Comparison of ENCODE assay signal across 12 cellular contexts in genomic region chr17:81527591-81528383, GRCh38. TPM values are rescaled to one million over a fixed set of nuclear protein-coding genes. Genes with fewer than 3 reads are reported as not detected.
DNase-seq lines count a peak whose midpoint lies in the region; ATAC-seq and TF ChIP-seq lines count a peak whose summit lies in the region.
"Had no signal": no experiment of that assay in that cellular context is flagged by ENCODE, and none has a peak within 500 bp of the region (broad histone marks: within the 10 kb centered on the region; RNA-seq: fewer than 3 reads in every experiment).

TSS of gene FSCN2 (plus strand) at chr17:81528377. CDS start at chr17:81528532, 155 bp downstream.

- H3K4me1 Mint-ChIP-seq in WTC11 = 0 out of 2 replicates have a peak, but pooled peaks cover 2% of the 10 kb centered on the region
- no peaks in the 10 kb centered on the region for H3K4me1 Mint-ChIP-seq in natural killer cell treated with Interleukin-12 subunit alpha and Interleukin-12 subunit beta and Interleukin-15 and Interleukin-18, amount 100 ng/mL, for 72 hours (ENCODE audit: low read depth in 2 of 2)
- H3K4me1 Mint-ChIP-seq: central memory CD8-positive, alpha-beta T cell had no signal

- H3K27ac Mint-ChIP-seq in WTC11 = no peak within 1 kb of the TSS
- no peak within 1 kb of the TSS for H3K27ac Mint-ChIP-seq in natural killer cell treated with Interleukin-12 subunit alpha and Interleukin-12 subunit beta and Interleukin-15 and Interleukin-18, amount 100 ng/mL, for 72 hours

- H3K9me3 Mint-ChIP-seq in WTC11 = no peaks in the 10 kb centered on the region
- no peaks in the 10 kb centered on the region for H3K9me3 Mint-ChIP-seq in natural killer cell treated with Interleukin-12 subunit alpha and Interleukin-12 subunit beta and Interleukin-15 and Interleukin-18, amount 100 ng/mL, for 72 hours
- H3K9me3 Mint-ChIP-seq: CD14-positive monocyte; central memory CD8-positive, alpha-beta T cell had no signal

- CTCF ChIA-PET in WTC11 (lab: Charles Lee) = interaction anchor here (0.6 to 1.3 kb wide), 4 partner anchors 9 to 87 kb away, joined by 3 to 5 read pairs (median 3); no protein-coding TSS in a partner anchor

- peaks cover 16% of the 10 kb centered on the region for H3K27me3 Mint-ChIP-seq in WTC11 (ENCODE audit: low read depth)
- H3K27me3 Mint-ChIP-seq in natural killer cell treated with Interleukin-12 subunit alpha and Interleukin-12 subunit beta and Interleukin-15 and Interleukin-18, amount 100 ng/mL, for 72 hours = no peaks in the 10 kb centered on the region

- no peaks in the 10 kb centered on the region for H3K36me3 ChIP-seq in aorta (ENCODE audit: control insufficient read depth in 1 of 2, insufficient read depth in 2 of 2, low read length in 1 of 2)
- H3K36me3 ChIP-seq: tibial artery had no signal

- intact Hi-C loops in left cardiac atrium (cut with DNase I) (no loop called here), cardiac septum (cut with DNase I) (no loop called here), aorta (cut with DNase I) (no loop called here)

- no peaks in the 10 kb centered on the region for H3K4me1 ChIP-seq in aorta (ENCODE audit: control insufficient read depth in 1 of 2, insufficient read depth in 2 of 2, low read length in 2 of 2)

- no peak for DNase-seq in left cardiac atrium
- DNase-seq in cardiac septum (ENCODE audit: low spot score) = no peak
- no peak for DNase-seq in WTC11 (ENCODE audit: low spot score)
- DNase-seq in left kidney (ENCODE audit: low read depth, low spot score) = peak; percentile 85
- DNase-seq in aorta = no peak
- no peak for DNase-seq in natural killer cell treated with Interleukin-12 subunit alpha and Interleukin-12 subunit beta and Interleukin-15 and Interleukin-18, amount 100 ng/mL, for 72 hours (ENCODE audit: low spot score)
- DNase-seq in NCI-H1105 treated with DMSO at 0.1 percent for 48 hours (lab: John Stamatoyannopoulos, UW) = no peak

- ATAC-seq in left cardiac atrium = peak; percentile 20 to 37
- ATAC-seq in WTC11 = peak; percentile 11; the same call in 1 of the 2 replicates
- ATAC-seq in aorta (ENCODE audit: low FRiP score) = peak; percentile 40
- no peak for ATAC-seq in GM19351 (IDR thresholded peaks at IDR 0.05; ENCODE audit: unreplicated experiment)
- ATAC-seq in natural killer cell treated with Interleukin-12 subunit alpha and Interleukin-12 subunit beta and Interleukin-15 and Interleukin-18, amount 100 ng/mL, for 72 hours = no peak

- POLR2A ChIA-PET in WTC11 (lab: Charles Lee) = no interaction called here

- no peak within 1 kb of the TSS for H3K4me3 ChIP-seq in aorta (ENCODE audit: low read length in 2 of 2)
- H3K4me3 ChIP-seq: SK-N-MC, tibial artery had no signal

- 15% methylated on average over 31 to 42 of the region's 42 CpGs for WGBS in aorta, 2 donors

- H3K4me3 Mint-ChIP-seq in WTC11 = no peak within 1 kb of the TSS
- H3K4me3 Mint-ChIP-seq in natural killer cell treated with Interleukin-12 subunit alpha and Interleukin-12 subunit beta and Interleukin-15 and Interleukin-18, amount 100 ng/mL, for 72 hours = no peak within 1 kb of the TSS
- H3K4me3 Mint-ChIP-seq: central memory CD8-positive, alpha-beta T cell had no signal

- no peaks in the 10 kb centered on the region for H3K9me3 ChIP-seq in aorta (ENCODE audit: control insufficient read depth, low read length)
- H3K9me3 ChIP-seq: tibial artery had no signal

- H3K36me3 Mint-ChIP-seq in WTC11 = no peaks in the 10 kb centered on the region
- H3K36me3 Mint-ChIP-seq in natural killer cell treated with Interleukin-12 subunit alpha and Interleukin-12 subunit beta and Interleukin-15 and Interleukin-18, amount 100 ng/mL, for 72 hours = no peaks in the 10 kb centered on the region
- H3K36me3 Mint-ChIP-seq: CD14-positive monocyte had no signal

- H3K27me3 ChIP-seq in aorta (ENCODE audit: control insufficient read depth in 1 of 2, insufficient read depth in 2 of 2, low read length in 1 of 2) = no peaks in the 10 kb centered on the region

- TF ChIP-seq CTCF in WTC11 (IDR thresholded peaks at IDR 0.05) = no peak

- no peak within 1 kb of the TSS for H3K27ac ChIP-seq in aorta (ENCODE audit: low read depth in 1 of 2, low read length in 2 of 2)
- H3K27ac ChIP-seq: SK-N-MC, tibial artery had no signal

TF ChIP-seq in WTC11, 78 proteins besides CTCF, POLR2A, EP300 and RAD21 (continues in another document):
- TF ChIP-seq NR2C2 (CRISPR knock-in tag; IDR thresholded peaks at IDR 0.05) = no peak
- no peak for TF ChIP-seq HMGXB4 (CRISPR knock-in tag; IDR thresholded peaks at IDR 0.05)
- no peak for TF ChIP-seq ZNF512 (CRISPR knock-in tag; IDR thresholded peaks at IDR 0.05; ENCODE audit: borderline replicate concordance)
- TF ChIP-seq TP53 (CRISPR knock-in tag; IDR thresholded peaks at IDR 0.05) = no peak
- TF ChIP-seq PRDM15 (CRISPR knock-in tag; IDR thresholded peaks at IDR 0.05) = no peak
- no peak for TF ChIP-seq EMX1 (CRISPR knock-in tag; IDR thresholded peaks at IDR 0.05)
- no peak for TF ChIP-seq MLX (CRISPR knock-in tag; IDR thresholded peaks at IDR 0.05)

RNA-seq across cellular contexts. Expression of gene FSCN2, which starts in this region (rescaled TPM):
- total RNA-seq in left cardiac atrium (under 1 TPM; 0.38 to 0.39 TPM), cardiac septum (1.1 TPM), WTC11 (2021) (0.31 to 0.89 TPM (median 0.46 TPM) in 3 replicates), aorta (1 to 10 TPM; 3.0 to 3.1 TPM)
- 1 to 10 TPM; 1.0 to 1.3 TPM for polyA plus RNA-seq in aorta
- total RNA-seq in natural killer cell treated with Interleukin-12 subunit alpha and Interleukin-12 subunit beta and Interleukin-15 and Interleukin-18, amount 100 ng/mL, for 72 hours = under 1 TPM; 0.21 to 0.64 TPM
- polyA plus RNA-seq: CD14-positive monocyte had no signal

Comparison
In these comparisons a context has a peak if more than half of its experiments do, and no peak if none do; other contexts are left out.
1. Peak in ATAC-seq in left cardiac atrium; RNA of the gene not detected or under 1 TPM.
2. Peak in ATAC-seq in WTC11; RNA of the gene not detected or under 1 TPM.